ENCODE assay signal across 8 cellular contexts in the genomic region with DNA sequence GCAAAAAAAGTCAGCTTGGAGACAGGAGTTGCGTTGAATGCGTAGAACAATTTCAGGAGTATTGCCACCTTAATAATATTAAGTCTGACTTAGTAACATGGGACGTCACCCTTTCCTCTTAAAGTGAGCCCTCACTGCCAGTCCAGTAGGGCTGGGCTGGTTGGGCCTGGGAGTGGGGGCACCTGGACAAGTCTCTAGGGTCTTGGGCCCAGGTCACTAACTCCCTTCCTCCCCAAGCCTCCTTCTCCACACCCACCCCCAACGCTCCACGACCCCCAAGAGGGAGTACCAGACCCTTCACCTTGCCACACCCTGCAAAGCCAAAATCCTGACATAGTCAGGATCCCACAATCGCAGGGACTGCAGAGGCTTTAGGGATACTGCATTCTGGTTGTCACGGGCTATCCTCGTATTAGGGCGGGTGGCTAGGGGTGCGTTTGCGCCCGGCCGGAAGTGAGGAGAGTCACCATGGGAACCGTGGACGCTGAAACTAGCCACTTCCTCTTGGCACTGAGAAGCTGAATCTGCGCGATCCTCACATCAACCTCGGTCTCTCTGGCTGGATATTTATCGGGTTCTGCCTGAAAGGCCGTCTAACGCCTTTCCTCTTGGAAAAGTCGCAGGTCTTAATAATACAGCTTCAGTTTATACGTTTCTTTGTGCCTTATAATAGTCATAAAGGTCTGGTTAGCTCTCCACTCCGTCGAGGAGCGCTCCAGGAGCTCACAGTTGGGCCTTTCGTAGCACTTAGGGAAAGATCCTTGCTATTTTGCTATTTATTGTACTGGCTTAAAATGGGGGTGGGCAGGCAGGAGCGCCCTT. TPM values are rescaled to one million over a fixed set of nuclear protein-coding genes. Genes with fewer than 3 reads are reported as not detected.
A peak's percentile ranks its signal among the peaks of the same experiment; 100 is the strongest.
DNase-seq lines count a peak whose midpoint lies in the region; ATAC-seq lines count a peak whose summit lies in the region.

No MANE protein-coding gene starts in this region.

- H3K36me3 ChIP-seq in adipocyte (ENCODE audit: control insufficient read depth, insufficient read depth, low read length, severe bottlenecking) (no peaks in the 10 kb centered on the region), trophoblast cell (ENCODE audit: control insufficient read depth in 1 of 2, insufficient read depth in 2 of 2, low read length in 2 of 2) (no peaks in the 10 kb centered on the region), aorta (ENCODE audit: control insufficient read depth in 1 of 2, insufficient read depth in 2 of 2, low read length in 1 of 2) (no peaks in the 10 kb centered on the region)

- peaks cover 15% of the 10 kb centered on the region for H3K27me3 ChIP-seq in adipocyte (replicated peaks; ENCODE audit: control insufficient read depth, insufficient read depth, low read length)
- no peaks in the 10 kb centered on the region for H3K27me3 ChIP-seq in trophoblast cell (ENCODE audit: insufficient read depth, low read length)
- H3K27me3 ChIP-seq in aorta (ENCODE audit: control insufficient read depth in 1 of 2, insufficient read depth in 2 of 2, low read length in 1 of 2), result no peaks in the 10 kb centered on the region

- intact Hi-C loops in left cardiac atrium (cut with DNase I) (no loop called here), aorta (cut with DNase I) (no loop called here)

- H4K12ac ChIP-seq in trophoblast cell (ENCODE audit: low read depth, low read length), result no peak overlapping the region

- no peak overlapping the region for H3K4ac ChIP-seq in trophoblast cell (ENCODE audit: low read depth, low read length)

- no peak overlapping the region for H2BK5ac ChIP-seq in trophoblast cell (ENCODE audit: low read depth, low read length, poor library complexity)

- H3K4me3 ChIP-seq in adipocyte (ENCODE audit: low read length) (peak overlapping the region; percentile 83), trophoblast cell (ENCODE audit: low read depth, low read length) (peak overlapping the region; percentile 60), aorta (ENCODE audit: low read length in 2 of 2) (peak overlapping the region in 1 of 2 donors; percentile 12)

- no peak overlapping the region for H3K23ac ChIP-seq in trophoblast cell (ENCODE audit: low read length)

- H4K91ac ChIP-seq in trophoblast cell (ENCODE audit: low read depth, low read length), result no peak overlapping the region

- H3K27ac ChIP-seq in trophoblast cell (ENCODE audit: low read depth, low read length), result no peak overlapping the region
- H3K27ac ChIP-seq in aorta (ENCODE audit: low read depth in 1 of 2, low read length in 2 of 2), result no peak overlapping the region

- peak overlapping the region; percentile 50 for H3K4me2 ChIP-seq in trophoblast cell (ENCODE audit: low read length)

- H3K9me3 ChIP-seq in adipocyte (ENCODE audit: control insufficient read depth, low read length) (peaks cover 11% of the 10 kb centered on the region), trophoblast cell (ENCODE audit: insufficient read depth, low read depth, low read length) (peaks cover 12% of the 10 kb centered on the region), aorta (ENCODE audit: control insufficient read depth, low read length) (peaks cover 1% of the 10 kb centered on the region)

- WGBS in trophoblast cell (ENCODE audit: extremely low coverage, insufficient coverage, insufficient read length), result no CpG with 5 or more reads among the region's 28 CpGs
- WGBS in aorta, 2 donors, result 9% methylated on average over 27 to 28 of the region's 28 CpGs

- H3K4me1 ChIP-seq in adipocyte (ENCODE audit: control insufficient read depth, insufficient read depth, low read length) (no peaks in the 10 kb centered on the region), trophoblast cell (ENCODE audit: control insufficient read depth in 1 of 2, insufficient read depth in 2 of 2, low read length in 2 of 2) (no peaks in the 10 kb centered on the region), aorta (ENCODE audit: control insufficient read depth in 1 of 2, insufficient read depth in 2 of 2, low read length in 2 of 2) (no peaks in the 10 kb centered on the region)

- peak overlapping the region; percentile 70 for H2AFZ ChIP-seq in trophoblast cell (ENCODE audit: insufficient read depth, low read length, poor library complexity)

- H2BK12ac ChIP-seq in trophoblast cell (ENCODE audit: low read length), result no peak overlapping the region

- no peaks in the 10 kb centered on the region for H3K79me1 ChIP-seq in trophoblast cell (ENCODE audit: low read length)

- no peaks in the 10 kb centered on the region for H3K79me2 ChIP-seq in trophoblast cell (ENCODE audit: control insufficient read depth, insufficient read depth, low read length, poor library complexity)

- H2BK120ac ChIP-seq in trophoblast cell (ENCODE audit: insufficient read depth, low read length, poor library complexity), result no peak overlapping the region

- H3K9ac ChIP-seq in adipocyte (ENCODE audit: low read length) (peak overlapping the region; percentile 64), trophoblast cell (ENCODE audit: low read length) (no peak overlapping the region)

- H3K14ac ChIP-seq in trophoblast cell (ENCODE audit: low read length), result no peak overlapping the region

- no peak overlapping the region for H2AK5ac ChIP-seq in trophoblast cell (ENCODE audit: low read length)

- H4K8ac ChIP-seq in trophoblast cell (ENCODE audit: low read depth, low read length), result no peak overlapping the region

- ATAC-seq in GM21367 (IDR thresholded peaks at IDR 0.05; ENCODE audit: unreplicated experiment) (peak; percentile 99), left cardiac atrium (peak; percentile 97 to 98), aorta (ENCODE audit: low FRiP score) (peak; percentile 87)

- no peak overlapping the region for H3K18ac ChIP-seq in trophoblast cell (ENCODE audit: low read length)

- DNase-seq in DMS 273 (lab: John Stamatoyannopoulos, UW; ENCODE audit: unreplicated experiment) (peak; percentile 84), HPDE6-E6E7 (ENCODE audit: extremely low spot score) (peak; percentile 65), SIG-M5 treated with dmso at 0.1 percent for 504 hours (lab: John Stamatoyannopoulos, UW; ENCODE audit: unreplicated experiment) (peak; percentile 82), adipocyte (ENCODE audit: low read depth) (peak; percentile 76), left cardiac atrium (peak; percentile 87), trophoblast cell (peak in 1 of 2 donors; percentile 71), aorta (peak; percentile 91)

RNA-seq across cellular contexts. Expression of a gene that starts 10.3 kb away (rescaled TPM):
- total RNA-seq in left cardiac atrium, result 10 to 100 TPM; 33.6 to 37.1 TPM
- polyA plus RNA-seq in trophoblast cell (2013), result 46.1 and 46.6 TPM in 2 replicates
- total RNA-seq in aorta, result 10 to 100 TPM; 54.3 to 74.0 TPM
- 100 to 1,000 TPM in 1 of 2 donors, 10 to 100 TPM in 1; 33.2 to 169 TPM for polyA plus RNA-seq in aorta

RNA-seq across cellular contexts. Expression of a gene that starts 16.5 kb away (rescaled TPM):
- total RNA-seq in left cardiac atrium (10 to 100 TPM; 47.5 to 60.7 TPM), aorta (10 to 100 TPM; 62.1 to 76.6 TPM)
- 39.5 and 40.1 TPM in 2 replicates for polyA plus RNA-seq in trophoblast cell (2013)
- 10 to 100 TPM; 24.4 to 58.3 TPM for polyA plus RNA-seq in aorta

RNA-seq across cellular contexts. Expression of a gene that starts 31.5 kb away (rescaled TPM):
- total RNA-seq in left cardiac atrium (under 1 TPM; 0.18 to 0.35 TPM), aorta (under 1 TPM; 0.39 to 0.49 TPM)
- 0.50 and 0.64 TPM in 2 replicates for polyA plus RNA-seq in trophoblast cell (2013)
- polyA plus RNA-seq in aorta, result under 1 TPM in 1 of 2 donors, not detected in 1; 0.61 TPM
